ENCODE assay signal across 15 cellular contexts in the genomic region with DNA sequence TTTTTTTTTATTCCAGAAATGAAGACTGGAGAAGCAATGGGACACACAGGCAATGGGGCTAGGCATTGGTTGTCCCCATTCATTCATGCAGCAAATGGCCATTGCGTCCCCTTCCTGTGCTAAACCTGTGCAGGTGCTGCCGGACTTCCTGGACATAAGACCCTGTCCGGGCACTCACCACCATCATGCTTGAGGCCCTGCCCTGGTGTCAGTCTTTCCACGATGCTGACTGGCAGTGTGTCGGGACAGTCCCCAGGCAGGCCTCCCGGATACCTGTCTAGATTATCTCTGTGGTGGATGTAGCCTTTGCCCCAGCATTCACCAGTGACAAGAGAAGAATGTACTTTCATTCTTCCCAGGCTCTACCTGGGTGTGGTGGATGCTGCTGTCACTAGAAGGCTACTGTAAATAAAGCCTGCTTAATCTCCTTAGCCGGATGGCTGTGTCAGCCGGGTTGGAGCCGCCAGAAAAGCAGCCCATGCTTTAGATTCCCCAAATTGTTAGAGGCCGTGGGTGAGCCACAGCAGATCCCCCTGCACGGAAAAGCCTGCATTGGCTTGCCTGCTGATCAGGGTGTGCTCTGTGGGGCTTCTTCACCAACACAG.
"Had no signal": no experiment of that assay in that cellular context is flagged by ENCODE, and none has a peak within 500 bp of the region (broad histone marks: within the 10 kb centered on the region; RNA-seq: fewer than 3 reads in every experiment).

No MANE protein-coding gene starts in this region.

- DNase-seq: activated CD4-positive, alpha-beta T cell treated with anti-CD3 and anti-CD28 coated beads, Interleukin-2, amount 10 ng/mL, durations not matched to agents 7 days and 5 days; activated CD4-positive, CD25-positive, alpha-beta regulatory T cell; activated naive CD4-positive, alpha-beta T cell treated with anti-CD3 and anti-CD28 coated beads for 36 hours; activated T-cell treated with anti-CD3 and anti-CD28 coated beads for 4 hours; caudate nucleus; cortex of kidney; effector memory CD4-positive, alpha-beta T cell; hypothalamus; lower lobe of right lung; pancreas; T-helper 2 cell; thyroid gland had no signal

- H3K9me3 ChIP-seq: lower lobe of right lung, pancreas, thyroid gland had no signal

- H3K36me3 ChIP-seq: lower lobe of right lung, pancreas, thyroid gland had no signal

- ATAC-seq: activated T-helper 17 cell treated with anti-CD3 and anti-CD28 coated beads, Interleukin-2, amount 50 U/mL, for 72 hours; lower lobe of right lung; pancreas; stimulated activated effector memory CD8-positive, alpha-beta T cell treated with anti-CD3 and anti-CD28 coated beads, Interleukin-12 subunit alpha, Interleukin-12 subunit beta, amount 100 ng/mL, for 72 hours had no signal

- H3K4me1 ChIP-seq: lower lobe of right lung, pancreas, thyroid gland had no signal

- H3K27me3 ChIP-seq: pancreas, thyroid gland had no signal

- H3K27ac ChIP-seq: epithelial cell of prostate, lower lobe of right lung, pancreas, thyroid gland had no signal

- H3K4me3 ChIP-seq: lower lobe of right lung, pancreas, thyroid gland had no signal
